ENCODE assay signal across 8 cellular contexts in the genomic region with DNA sequence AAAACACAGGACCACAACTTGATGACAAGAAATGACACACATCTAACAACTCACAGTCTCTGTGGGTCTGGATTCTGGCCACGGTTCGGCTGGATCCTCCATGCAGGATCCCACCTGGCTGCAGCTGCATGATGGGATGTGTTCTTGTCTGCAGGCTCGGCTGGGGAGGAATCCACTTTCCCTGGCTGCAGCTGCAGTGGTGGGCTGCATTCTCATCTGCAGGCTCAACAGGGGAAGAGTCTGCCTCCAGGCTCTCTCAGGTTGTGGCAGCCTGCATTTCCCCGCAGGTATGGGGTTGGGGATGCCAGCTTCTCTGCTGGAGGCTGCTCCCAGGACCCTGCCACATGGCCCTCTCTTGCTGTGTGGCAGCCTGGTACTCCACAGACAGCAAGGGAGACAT.
"Had no signal": no experiment of that assay in that cellular context is flagged by ENCODE, and none has a peak within 500 bp of the region (broad histone marks: within the 10 kb centered on the region; RNA-seq: fewer than 3 reads in every experiment).

No MANE protein-coding gene starts in this region.

- H3K4me1 Mint-ChIP-seq: H9 had no signal

- FAIRE-seq: HepG2, K562 had no signal

- H3K4me3 Mint-ChIP-seq: H9 had no signal

- H3K9ac ChIP-seq: GM23248 had no signal

- ATAC-seq: HepG2, K562 had no signal

- H3K4me3 ChIP-seq: GM23248, K562 had no signal

- H3K27ac Mint-ChIP-seq: H9 had no signal

- H3K27ac ChIP-seq: GM23248, HL-60 had no signal

- DNase-seq: GM23248, GOT3, H9, HCEC 1CT, KG1 had no signal

- H2AFZ ChIP-seq: GM23248 had no signal
